In the genomic region with DNA sequence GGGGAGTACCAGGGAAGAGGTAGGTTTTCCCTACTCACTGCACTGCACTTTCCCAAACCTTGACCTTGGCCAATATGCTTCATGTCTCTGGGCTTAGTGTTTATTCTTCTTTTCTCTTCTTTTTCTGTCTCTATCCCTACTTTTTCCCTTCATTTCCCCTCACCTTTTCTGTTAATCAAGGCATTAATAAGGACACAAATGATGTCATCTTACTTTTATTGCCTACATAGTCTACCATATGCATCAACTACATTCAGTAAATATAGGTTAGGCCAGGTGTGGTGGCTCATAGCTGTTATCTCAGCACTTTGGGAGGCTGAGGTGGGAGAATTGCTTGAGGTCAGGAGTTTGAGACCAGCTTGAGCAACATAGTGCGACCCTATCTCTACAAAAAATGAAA, we compare ENCODE assay signal across 23 cellular contexts. TPM values are rescaled to one million over a fixed set of nuclear protein-coding genes. Genes with fewer than 3 reads are reported as not detected.
DNase-seq lines count a peak whose midpoint lies in the region; ATAC-seq, FAIRE-seq and TF ChIP-seq lines count a peak whose summit lies in the region.
"Had no signal": no experiment of that assay in that cellular context is flagged by ENCODE, and none has a peak within 500 bp of the region (broad histone marks: within the 10 kb centered on the region; RNA-seq: fewer than 3 reads in every experiment).

No MANE protein-coding gene starts in this region.

- in situ Hi-C loops in HepG2 (cut with HindIII; ENCODE audit: extremely low pct_ligation_motif_present, low pct_unique_long_range_greater_than_20kb), result no loop called here

- ATAC-seq in HepG2, result no peak
- no peak for ATAC-seq in right lobe of liver
- no peak for ATAC-seq in esophagus mucosa
- ATAC-seq: A549; CD8-positive, alpha-beta T cell had no signal

- H3K27me3 ChIP-seq in HepG2 (ENCODE audit: control insufficient read depth in 1 of 2, insufficient read depth in 2 of 2, low read length in 2 of 2), result no peaks in the 10 kb centered on the region; a peak in 1 of 5 replicates
- H3K27me3 ChIP-seq in right lobe of liver, result no peaks in the 10 kb centered on the region

- H3K27ac ChIP-seq in HepG2 (ENCODE audit: extremely low read length, insufficient read depth, low read length), result no peak overlapping the region
- H3K27ac ChIP-seq in right lobe of liver, result no peak overlapping the region
- H3K27ac ChIP-seq: 22Rv1; A549; BLaER1 treated with 17β-estradiol and CSF1 and Interleukin-3, amounts not matched to agents 10 nM and 100 nM; C4-2B had no signal

- no peaks in the 10 kb centered on the region for H3K36me3 ChIP-seq in HepG2 (replicated peaks in 1 of 2; ENCODE audit: control insufficient read depth in 1 of 2, insufficient read depth in 2 of 2, low read length in 2 of 2)
- no peaks in the 10 kb centered on the region for H3K36me3 ChIP-seq in right lobe of liver
- H3K36me3 ChIP-seq: BLaER1 treated with 17β-estradiol and CSF1 and Interleukin-3, amounts not matched to agents 10 nM and 100 nM had no signal

- H3K4me3 ChIP-seq in HepG2 (replicated peaks in 1 of 3; ENCODE audit: insufficient read depth in 1 of 3, low read depth in 2 of 3, low read length in 3 of 3), result no peak overlapping the region
- H3K4me3 ChIP-seq in right lobe of liver, result no peak overlapping the region
- H3K4me3 ChIP-seq: A549; BLaER1 treated with 17β-estradiol and CSF1 and Interleukin-3, amounts not matched to agents 10 nM and 100 nM had no signal

- no peak for TF ChIP-seq RAD21 in HepG2 (CRISPR knock-in tag; IDR thresholded peaks at IDR 0.05)

- no peak for TF ChIP-seq CTCF in HepG2 (CRISPR knock-in tag; IDR thresholded peaks at IDR 0.05)
- TF ChIP-seq CTCF in right lobe of liver (IDR thresholded peaks at IDR 0.05), result no peak

- H3K79me2 ChIP-seq in HepG2 (ENCODE audit: insufficient read depth, low read length), result no peaks in the 10 kb centered on the region

- BruUV-seq in HepG2 (replicated peaks; lab: Mats Ljungman, UMichigan), result no TSS peak

- no peaks in the 10 kb centered on the region for H4K20me1 ChIP-seq in HepG2 (ENCODE audit: insufficient read depth, low read length)
- H4K20me1 ChIP-seq: BLaER1 treated with 17β-estradiol and CSF1 and Interleukin-3, amounts not matched to agents 10 nM and 100 nM had no signal

- no peak overlapping the region for H3K9ac ChIP-seq in HepG2 (ENCODE audit: insufficient read depth, low read depth, low read length)
- H3K9ac ChIP-seq: BLaER1 treated with 17β-estradiol and CSF1 and Interleukin-3, amounts not matched to agents 10 nM and 100 nM had no signal

- TF ChIP-seq EP300 in HepG2 (IDR thresholded peaks at IDR 0.05; ENCODE audit: low read depth in 2 of 2, low read length in 2 of 2) (no peak), HepG2 (CRISPR knock-in tag; IDR thresholded peaks at IDR 0.05; ENCODE audit: borderline replicate concordance) (no peak)

- H3K4me1 ChIP-seq in HepG2 (ENCODE audit: insufficient read depth, low read length) (peaks cover 29% of the 10 kb centered on the region), right lobe of liver (no peaks in the 10 kb centered on the region)
- H3K4me1 ChIP-seq: BLaER1 treated with 17β-estradiol and CSF1 and Interleukin-3, amounts not matched to agents 10 nM and 100 nM had no signal

- H3K4me2 ChIP-seq in HepG2 (ENCODE audit: low read depth, low read length), result no peak overlapping the region
- H3K4me2 ChIP-seq: A549; BLaER1 treated with 17β-estradiol and CSF1 and Interleukin-3, amounts not matched to agents 10 nM and 100 nM had no signal

- intact Hi-C loops in HepG2 (cut with micrococcal nuclease; ENCODE audit: unreplicated experiment), result no loop called here
- intact Hi-C loops in right lobe of liver (cut with DNase I), result no loop called here

- POLR2A ChIA-PET in HepG2 (lab: Yijun Ruan, JAX), result no interaction called here
- POLR2A ChIA-PET in HEK293T (lab: Yijun Ruan, JAX), result interaction anchor here (1.0 kb wide), 1 partner anchor 84 kb away, joined by 3 read pairs; no protein-coding TSS in a partner anchor

- WGBS in HepG2 (ENCODE audit: low lambda C conversion rate), result 94% methylated on average over 1 of the region's 1 CpG
- 80% methylated on average over 1 of the region's 1 CpG for WGBS in right lobe of liver (ENCODE audit: insufficient coverage, low coverage, low lambda C conversion rate, missing lambda C conversion rate)

- no peak for FAIRE-seq in HepG2 (lab: Jason Lieb, UNC)
- FAIRE-seq: A549, D721Med, G401.6, GM12891, GM19239 had no signal

- DNase-seq in HepG2 (ENCODE audit: low spot score) (no peak), right lobe of liver (no peak), HEK293T (ENCODE audit: extremely low spot score) (no peak), NCI-H345 (lab: John Stamatoyannopoulos, UW) (no peak)
- DNase-seq: AML-193; Caco-2; Calu3; CD4-positive, alpha-beta T cell; CD8-positive, alpha-beta T cell; DMS79 treated with DMSO at 0.1 percent for 48 hours; GF-D8 had no signal

- no peaks in the 10 kb centered on the region for H3K9me3 ChIP-seq in HepG2 (ENCODE audit: low read length)
- no peaks in the 10 kb centered on the region for H3K9me3 ChIP-seq in right lobe of liver
- H3K9me3 ChIP-seq: A549, Caco-2 had no signal

- TF ChIP-seq POLR2A in HepG2 (IDR thresholded peaks at IDR 0.05; ENCODE audit: insufficient read depth in 1 of 2, low read depth in 2 of 2, low read length in 2 of 2) (no peak), right lobe of liver (IDR thresholded peaks at IDR 0.05) (no peak)

- CTCF ChIA-PET in HepG2 (lab: Yijun Ruan, JAX; ENCODE audit: low intra/inter-chr PET ratio, low total read pairs) (no interaction called here), HEK293T (lab: Yijun Ruan, JAX) (no interaction called here)

- no peak overlapping the region for H2AFZ ChIP-seq in HepG2 (ENCODE audit: low read length)

TF ChIP-seq in HepG2, 621 proteins besides CTCF, POLR2A, EP300 and RAD21:
- peak; percentile 78 for TF ChIP-seq ATF7 (IDR thresholded peaks at IDR 0.05)
- TF ChIP-seq ATF7 (CRISPR knock-in tag; IDR thresholded peaks at IDR 0.05), result no peak
- no peak for TF ChIP-seq ZNF670 (CRISPR knock-in tag; IDR thresholded peaks at IDR 0.05; ENCODE audit: borderline replicate concordance)

TF ChIP-seq in HEK293T, 16 proteins besides CTCF, POLR2A, EP300 and RAD21 (continues in another document):
- TF ChIP-seq ELF4 (IDR thresholded peaks at IDR 0.05) (no peak), TARDBP (IDR thresholded peaks at IDR 0.05) (no peak), CTBP1 (IDR thresholded peaks at IDR 0.05; ENCODE audit: borderline replicate concordance) (0 out of 2 replicates have a peak, but pooled peaks have one; percentile 25), FOXA1 (IDR thresholded peaks at IDR 0.05) (no peak), LEF1 (IDR thresholded peaks at IDR 0.05; ENCODE audit: borderline replicate concordance) (no peak)

RNA-seq across cellular contexts. Expression of a gene that starts 13.0 kb away (rescaled TPM):
- total RNA-seq in HepG2 (2016; rRNA removed; fragmentation: Illumina TruSeq; extraction: Trizol), result 5.8 and 8.3 TPM in 2 replicates
- total RNA-seq in HepG2 (2016; cell fraction: cytosol; rRNA removed; fragmentation: Illumina TruSeq; extraction: Trizol; ENCODE audit: low read depth), result 1.8 and 1.9 TPM in 2 replicates
- 5.6 and 8.5 TPM in 2 replicates for total RNA-seq in HepG2 (2016; cell fraction: insoluble cytoplasmic fraction; rRNA removed; fragmentation: Illumina TruSeq; extraction: Trizol)
- 6.0 and 6.3 TPM in 2 replicates for total RNA-seq in HepG2 (2016; cell fraction: membrane; rRNA removed; fragmentation: Illumina TruSeq; extraction: Trizol)
- 8.7 TPM in 2 replicates for total RNA-seq in HepG2 (2016; cell fraction: nucleus; rRNA removed; fragmentation: Illumina TruSeq; extraction: Trizol)
- polyA plus RNA-seq in HepG2 (2011; rRNA removed), result 2.7 and 4.0 TPM in 2 replicates
- polyA plus RNA-seq in HepG2 (2011; cell fraction: cytosol; rRNA removed), result 2.4 and 4.0 TPM in 2 replicates
- polyA plus RNA-seq in HepG2 (2011; cell fraction: nucleus; rRNA removed), result 15.1 and 19.3 TPM in 2 replicates
- polyA plus RNA-seq in HepG2 (2012), result 9.8 and 13.3 TPM in 2 replicates
- polyA plus RNA-seq in HepG2 (2016; cell fraction: cytosol; fragmentation: Illumina TruSeq; extraction: Trizol; ENCODE audit: low read depth), result 1.3 and 1.4 TPM in 2 replicates
- 13.9 and 16.9 TPM in 2 replicates for polyA plus RNA-seq in HepG2 (2016; cell fraction: insoluble cytoplasmic fraction; fragmentation: Illumina TruSeq; extraction: Trizol; ENCODE audit: low read depth)
- polyA plus RNA-seq in HepG2 (2016; cell fraction: membrane; fragmentation: Illumina TruSeq; extraction: Trizol; ENCODE audit: low read depth), result 4.1 and 4.2 TPM in 2 replicates
- 25.1 and 25.7 TPM in 2 replicates for polyA plus RNA-seq in HepG2 (2016; cell fraction: nucleus; fragmentation: Illumina TruSeq; extraction: Trizol; ENCODE audit: insufficient read depth, low read depth)
- polyA minus RNA-seq in HepG2 (2011; rRNA and poly(A)+ RNA removed; ENCODE audit: low replicate concordance), result 1.0 and 15.3 TPM in 2 replicates
- 10.1 and 11.8 TPM in 2 replicates for polyA minus RNA-seq in HepG2 (2011; cell fraction: cytosol; rRNA and poly(A)+ RNA removed)
- 7.0 and 10.7 TPM in 2 replicates for polyA minus RNA-seq in HepG2 (2011; cell fraction: nucleus; rRNA and poly(A)+ RNA removed)
- total RNA-seq in right lobe of liver, result 1 to 10 TPM; 2.9 to 7.1 (median 5.4) TPM
- total RNA-seq in esophagus mucosa, result 18.8 TPM
- total RNA-seq: B cell; CD8-positive, alpha-beta T cell had no signal

RNA-seq across cellular contexts. Expression of a gene that starts 16.9 kb away (rescaled TPM):
- total RNA-seq in HepG2 (2016; rRNA removed; fragmentation: Illumina TruSeq; extraction: Trizol) (19.3 and 22.0 TPM in 2 replicates), right lobe of liver (10 to 100 TPM in 5 of 6 experiments, 1 to 10 TPM in 1; 9.9 to 19.9 (median 16.3) TPM), esophagus mucosa (1.8 TPM)
- 70.4 and 78.7 TPM in 2 replicates for total RNA-seq in HepG2 (2016; cell fraction: cytosol; rRNA removed; fragmentation: Illumina TruSeq; extraction: Trizol; ENCODE audit: low read depth)
- total RNA-seq in HepG2 (2016; cell fraction: insoluble cytoplasmic fraction; rRNA removed; fragmentation: Illumina TruSeq; extraction: Trizol), result 20.0 and 23.4 TPM in 2 replicates
- 36.7 and 40.7 TPM in 2 replicates for total RNA-seq in HepG2 (2016; cell fraction: membrane; rRNA removed; fragmentation: Illumina TruSeq; extraction: Trizol)
- 27.3 and 38.1 TPM in 2 replicates for total RNA-seq in HepG2 (2016; cell fraction: nucleus; rRNA removed; fragmentation: Illumina TruSeq; extraction: Trizol)
- 13.4 and 17.7 TPM in 2 replicates for polyA plus RNA-seq in HepG2 (2011; rRNA removed)
- 18.1 and 21.4 TPM in 2 replicates for polyA plus RNA-seq in HepG2 (2011; cell fraction: cytosol; rRNA removed)
- polyA plus RNA-seq in HepG2 (2011; cell fraction: nucleus; rRNA removed), result 10.7 and 11.9 TPM in 2 replicates
- 14.6 and 23.3 TPM in 2 replicates for polyA plus RNA-seq in HepG2 (2012)
- 51.8 and 58.1 TPM in 2 replicates for polyA plus RNA-seq in HepG2 (2016; cell fraction: cytosol; fragmentation: Illumina TruSeq; extraction: Trizol; ENCODE audit: low read depth)
- polyA plus RNA-seq in HepG2 (2016; cell fraction: insoluble cytoplasmic fraction; fragmentation: Illumina TruSeq; extraction: Trizol; ENCODE audit: low read depth), result 25.9 and 29.7 TPM in 2 replicates
- 28.6 and 35.5 TPM in 2 replicates for polyA plus RNA-seq in HepG2 (2016; cell fraction: membrane; fragmentation: Illumina TruSeq; extraction: Trizol; ENCODE audit: low read depth)
- polyA plus RNA-seq in HepG2 (2016; cell fraction: nucleus; fragmentation: Illumina TruSeq; extraction: Trizol; ENCODE audit: insufficient read depth, low read depth), result 9.9 and 22.8 TPM in 2 replicates
- 4.1 and 25.5 TPM in 2 replicates for polyA minus RNA-seq in HepG2 (2011; rRNA and poly(A)+ RNA removed; ENCODE audit: low replicate concordance)
- 5.1 and 7.5 TPM in 2 replicates for polyA minus RNA-seq in HepG2 (2011; cell fraction: cytosol; rRNA and poly(A)+ RNA removed)
- 58.6 and 83.8 TPM in 2 replicates for polyA minus RNA-seq in HepG2 (2011; cell fraction: nucleus; rRNA and poly(A)+ RNA removed)
- total RNA-seq: A172; B cell; CD4-positive, alpha-beta T cell; CD8-positive, alpha-beta T cell had no signal
- polyA plus RNA-seq: BJ had no signal
